ENCODE assay signal across 27 cellular contexts in the genomic region with DNA sequence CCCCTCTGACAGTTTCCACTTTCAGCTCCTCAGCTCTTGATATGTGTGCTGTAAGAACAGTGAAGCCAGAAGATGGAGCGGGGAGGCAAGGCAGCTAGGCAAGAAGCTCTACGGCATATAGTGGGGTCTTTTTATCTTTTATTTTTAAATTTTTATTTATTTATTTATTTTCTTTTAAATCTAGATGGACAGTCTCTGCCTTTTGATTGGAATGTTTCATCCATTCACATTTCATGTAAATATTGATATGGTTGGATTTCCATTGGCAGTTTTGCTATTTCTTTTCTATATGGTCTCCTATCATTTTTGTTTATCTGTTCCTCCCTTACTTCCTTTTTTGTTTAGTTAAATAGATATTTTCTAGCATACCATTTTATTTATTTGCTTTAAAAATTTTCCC.
"Had no signal": no experiment of that assay in that cellular context is flagged by ENCODE, and none has a peak within 500 bp of the region (broad histone marks: within the 10 kb centered on the region; RNA-seq: fewer than 3 reads in every experiment).

No MANE protein-coding gene starts in this region.

- H3K27ac ChIP-seq: colonic mucosa, coronary artery, dorsolateral prefrontal cortex, epithelial cell of prostate, esophagus muscularis mucosa, esophagus squamous epithelium, foreskin keratinocyte, gastrocnemius medialis, gastroesophageal sphincter, heart left ventricle, heart right ventricle had no signal

- DNase-seq: colonic mucosa; cortex of kidney; dermis blood vessel endothelial cell; dorsolateral prefrontal cortex; effector CD4-positive, alpha-beta T cell; effector CD8-positive, alpha-beta T cell; effector memory CD4-positive, alpha-beta T cell; effector memory CD8-positive, alpha-beta T cell; endodermal cell; erythroblast; esophagus squamous epithelium; foreskin fibroblast; foreskin keratinocyte; foreskin melanocyte; gastrocnemius medialis; glutamatergic neuron; heart left ventricle; heart right ventricle had no signal

- H3K4me3 ChIP-seq: colonic mucosa, coronary artery, dorsolateral prefrontal cortex, esophagus muscularis mucosa, esophagus squamous epithelium, gastrocnemius medialis, gastroesophageal sphincter, heart left ventricle, heart right ventricle had no signal

- ATAC-seq: effector memory CD8-positive, alpha-beta T cell; esophagus mucosa; foreskin keratinocyte; gastrocnemius medialis; gastroesophageal sphincter; heart left ventricle; heart right ventricle had no signal

- H3K36me3 ChIP-seq: colonic mucosa, esophagus muscularis mucosa, esophagus squamous epithelium, gastrocnemius medialis, gastroesophageal sphincter, heart left ventricle, heart right ventricle had no signal

- H3K4me1 ChIP-seq: colonic mucosa, esophagus muscularis mucosa, esophagus squamous epithelium, foreskin keratinocyte, gastrocnemius medialis, gastroesophageal sphincter had no signal

- H3K27me3 ChIP-seq: colonic mucosa, dorsolateral prefrontal cortex, esophagus muscularis mucosa, esophagus squamous epithelium, foreskin keratinocyte, gastrocnemius medialis, gastroesophageal sphincter, heart left ventricle, heart right ventricle had no signal

- H3K9me3 ChIP-seq: colonic mucosa, gastrocnemius medialis had no signal

- FAIRE-seq: colon, endometrium, endothelial cell of umbilical vein, frontal cortex had no signal
